ENCODE assay signal across 1 cellular context in the genomic region with DNA sequence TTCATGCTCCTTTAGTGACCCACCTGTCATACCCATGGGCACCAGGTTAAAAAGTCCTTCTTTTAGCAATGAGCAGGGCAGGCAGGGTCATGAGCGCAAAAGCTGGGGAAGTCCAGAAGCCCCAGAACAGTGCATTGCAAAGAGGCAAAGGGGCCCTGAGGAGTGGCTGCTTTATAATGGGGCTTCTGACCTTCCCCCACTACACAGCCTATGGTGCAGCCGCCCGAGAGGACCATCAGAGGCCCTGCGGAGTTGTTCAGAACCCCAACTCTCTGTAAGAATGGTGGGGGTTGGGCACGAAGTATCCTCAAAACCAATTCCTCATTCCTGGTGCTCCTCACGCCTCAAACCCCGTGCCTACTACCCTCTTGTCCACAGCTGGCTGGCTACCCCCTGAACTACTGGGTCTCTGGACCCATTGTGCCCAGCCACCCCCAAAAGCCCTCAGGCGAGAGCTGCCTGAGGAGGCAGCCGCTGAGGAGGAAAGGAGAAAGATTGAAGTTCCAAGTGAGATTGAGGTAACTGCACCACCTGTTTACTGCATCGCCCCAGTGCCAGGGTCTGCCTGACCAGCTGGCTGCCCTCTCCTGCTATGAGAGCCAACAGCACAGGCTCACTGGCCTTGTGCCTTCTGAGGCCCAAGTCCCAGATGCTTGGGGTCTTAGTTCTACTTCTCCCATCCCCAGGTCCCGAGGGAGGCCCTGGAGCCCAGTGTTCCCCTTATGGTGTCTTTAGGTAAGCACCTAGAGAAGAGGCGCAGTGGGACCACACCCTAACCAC.
TF ChIP-seq lines count a peak whose summit lies in the region.

No MANE protein-coding gene starts in this region.

TF ChIP-seq in GM23338, 12 proteins besides CTCF, POLR2A, EP300 and RAD21 (continued from another document):
- TF ChIP-seq, protein P1, sequence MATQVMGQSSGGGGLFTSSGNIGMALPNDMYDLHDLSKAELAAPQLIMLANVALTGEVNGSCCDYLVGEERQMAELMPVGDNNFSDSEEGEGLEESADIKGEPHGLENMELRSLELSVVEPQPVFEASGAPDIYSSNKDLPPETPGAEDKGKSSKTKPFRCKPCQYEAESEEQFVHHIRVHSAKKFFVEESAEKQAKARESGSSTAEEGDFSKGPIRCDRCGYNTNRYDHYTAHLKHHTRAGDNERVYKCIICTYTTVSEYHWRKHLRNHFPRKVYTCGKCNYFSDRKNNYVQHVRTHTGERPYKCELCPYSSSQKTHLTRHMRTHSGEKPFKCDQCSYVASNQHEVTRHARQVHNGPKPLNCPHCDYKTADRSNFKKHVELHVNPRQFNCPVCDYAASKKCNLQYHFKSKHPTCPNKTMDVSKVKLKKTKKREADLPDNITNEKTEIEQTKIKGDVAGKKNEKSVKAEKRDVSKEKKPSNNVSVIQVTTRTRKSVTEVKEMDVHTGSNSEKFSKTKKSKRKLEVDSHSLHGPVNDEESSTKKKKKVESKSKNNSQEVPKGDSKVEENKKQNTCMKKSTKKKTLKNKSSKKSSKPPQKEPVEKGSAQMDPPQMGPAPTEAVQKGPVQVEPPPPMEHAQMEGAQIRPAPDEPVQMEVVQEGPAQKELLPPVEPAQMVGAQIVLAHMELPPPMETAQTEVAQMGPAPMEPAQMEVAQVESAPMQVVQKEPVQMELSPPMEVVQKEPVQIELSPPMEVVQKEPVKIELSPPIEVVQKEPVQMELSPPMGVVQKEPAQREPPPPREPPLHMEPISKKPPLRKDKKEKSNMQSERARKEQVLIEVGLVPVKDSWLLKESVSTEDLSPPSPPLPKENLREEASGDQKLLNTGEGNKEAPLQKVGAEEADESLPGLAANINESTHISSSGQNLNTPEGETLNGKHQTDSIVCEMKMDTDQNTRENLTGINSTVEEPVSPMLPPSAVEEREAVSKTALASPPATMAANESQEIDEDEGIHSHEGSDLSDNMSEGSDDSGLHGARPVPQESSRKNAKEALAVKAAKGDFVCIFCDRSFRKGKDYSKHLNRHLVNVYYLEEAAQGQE (IDR thresholded peaks at IDR 0.05; ENCODE audit: unreplicated experiment), result no peak
- TF ChIP-seq CREB1 (CRISPR knock-in tag; IDR thresholded peaks at IDR 0.05; ENCODE audit: low read depth) (no peak), EZH2 (IDR thresholded peaks at IDR 0.05; ENCODE audit: low read depth, unreplicated experiment) (no peak), JUNB (IDR thresholded peaks at IDR 0.05; ENCODE audit: unreplicated experiment) (no peak)
- TF ChIP-seq, protein P2, sequence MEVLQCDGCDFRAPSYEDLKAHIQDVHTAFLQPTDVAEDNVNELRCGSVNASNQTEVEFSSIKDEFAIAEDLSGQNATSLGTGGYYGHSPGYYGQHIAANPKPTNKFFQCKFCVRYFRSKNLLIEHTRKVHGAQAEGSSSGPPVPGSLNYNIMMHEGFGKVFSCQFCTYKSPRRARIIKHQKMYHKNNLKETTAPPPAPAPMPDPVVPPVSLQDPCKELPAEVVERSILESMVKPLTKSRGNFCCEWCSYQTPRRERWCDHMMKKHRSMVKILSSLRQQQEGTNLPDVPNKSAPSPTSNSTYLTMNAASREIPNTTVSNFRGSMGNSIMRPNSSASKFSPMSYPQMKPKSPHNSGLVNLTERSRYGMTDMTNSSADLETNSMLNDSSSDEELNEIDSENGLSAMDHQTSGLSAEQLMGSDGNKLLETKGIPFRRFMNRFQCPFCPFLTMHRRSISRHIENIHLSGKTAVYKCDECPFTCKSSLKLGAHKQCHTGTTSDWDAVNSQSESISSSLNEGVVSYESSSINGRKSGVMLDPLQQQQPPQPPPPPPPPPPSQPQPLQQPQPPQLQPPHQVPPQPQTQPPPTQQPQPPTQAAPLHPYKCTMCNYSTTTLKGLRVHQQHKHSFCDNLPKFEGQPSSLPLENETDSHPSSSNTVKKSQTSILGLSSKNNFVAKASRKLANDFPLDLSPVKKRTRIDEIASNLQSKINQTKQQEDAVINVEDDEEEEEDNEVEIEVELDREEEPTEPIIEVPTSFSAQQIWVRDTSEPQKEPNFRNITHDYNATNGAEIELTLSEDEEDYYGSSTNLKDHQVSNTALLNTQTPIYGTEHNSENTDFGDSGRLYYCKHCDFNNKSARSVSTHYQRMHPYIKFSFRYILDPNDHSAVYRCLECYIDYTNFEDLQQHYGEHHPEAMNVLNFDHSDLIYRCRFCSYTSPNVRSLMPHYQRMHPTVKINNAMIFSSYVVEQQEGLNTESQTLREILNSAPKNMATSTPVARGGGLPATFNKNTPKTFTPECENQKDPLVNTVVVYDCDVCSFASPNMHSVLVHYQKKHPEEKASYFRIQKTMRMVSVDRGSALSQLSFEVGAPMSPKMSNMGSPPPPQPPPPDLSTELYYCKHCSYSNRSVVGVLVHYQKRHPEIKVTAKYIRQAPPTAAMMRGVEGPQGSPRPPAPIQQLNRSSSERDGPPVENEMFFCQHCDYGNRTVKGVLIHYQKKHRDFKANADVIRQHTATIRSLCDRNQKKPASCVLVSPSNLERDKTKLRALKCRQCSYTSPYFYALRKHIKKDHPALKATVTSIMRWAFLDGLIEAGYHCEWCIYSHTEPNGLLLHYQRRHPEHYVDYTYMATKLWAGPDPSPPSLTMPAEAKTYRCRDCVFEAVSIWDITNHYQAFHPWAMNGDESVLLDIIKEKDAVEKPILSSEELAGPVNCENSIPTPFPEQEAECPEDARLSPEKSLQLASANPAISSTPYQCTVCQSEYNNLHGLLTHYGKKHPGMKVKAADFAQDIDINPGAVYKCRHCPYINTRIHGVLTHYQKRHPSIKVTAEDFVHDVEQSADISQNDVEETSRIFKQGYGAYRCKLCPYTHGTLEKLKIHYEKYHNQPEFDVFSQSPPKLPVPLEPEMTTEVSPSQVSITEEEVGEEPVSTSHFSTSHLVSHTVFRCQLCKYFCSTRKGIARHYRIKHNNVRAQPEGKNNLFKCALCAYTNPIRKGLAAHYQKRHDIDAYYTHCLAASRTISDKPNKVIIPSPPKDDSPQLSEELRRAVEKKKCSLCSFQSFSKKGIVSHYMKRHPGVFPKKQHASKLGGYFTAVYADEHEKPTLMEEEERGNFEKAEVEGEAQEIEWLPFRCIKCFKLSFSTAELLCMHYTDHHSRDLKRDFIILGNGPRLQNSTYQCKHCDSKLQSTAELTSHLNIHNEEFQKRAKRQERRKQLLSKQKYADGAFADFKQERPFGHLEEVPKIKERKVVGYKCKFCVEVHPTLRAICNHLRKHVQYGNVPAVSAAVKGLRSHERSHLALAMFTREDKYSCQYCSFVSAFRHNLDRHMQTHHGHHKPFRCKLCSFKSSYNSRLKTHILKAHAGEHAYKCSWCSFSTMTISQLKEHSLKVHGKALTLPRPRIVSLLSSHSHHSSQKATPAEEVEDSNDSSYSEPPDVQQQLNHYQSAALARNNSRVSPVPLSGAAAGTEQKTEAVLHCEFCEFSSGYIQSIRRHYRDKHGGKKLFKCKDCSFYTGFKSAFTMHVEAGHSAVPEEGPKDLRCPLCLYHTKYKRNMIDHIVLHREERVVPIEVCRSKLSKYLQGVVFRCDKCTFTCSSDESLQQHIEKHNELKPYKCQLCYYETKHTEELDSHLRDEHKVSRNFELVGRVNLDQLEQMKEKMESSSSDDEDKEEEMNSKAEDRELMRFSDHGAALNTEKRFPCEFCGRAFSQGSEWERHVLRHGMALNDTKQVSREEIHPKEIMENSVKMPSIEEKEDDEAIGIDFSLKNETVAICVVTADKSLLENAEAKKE (CRISPR knock-in tag; IDR thresholded peaks at IDR 0.05), result no peak
